ENCODE assay signal across 1 cellular context in the genomic region with DNA sequence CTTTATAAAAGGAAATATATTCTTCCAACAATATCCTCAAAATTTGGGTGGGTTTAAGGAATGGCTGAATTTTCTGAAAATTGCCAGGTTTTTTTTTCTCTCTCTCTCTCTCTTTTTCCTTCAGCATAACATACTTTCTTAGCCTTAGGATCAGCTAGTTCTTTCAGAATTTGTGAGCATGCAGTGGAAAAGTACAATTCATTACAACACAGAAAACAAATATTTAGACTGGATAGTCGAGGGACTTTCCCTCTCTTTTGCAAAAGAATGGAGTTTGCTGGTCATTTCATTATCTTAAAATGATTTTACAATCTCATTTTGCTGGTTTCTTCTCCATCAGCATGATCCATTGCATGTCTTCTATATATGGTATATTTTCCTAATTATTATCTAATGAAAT.
TF ChIP-seq lines count a peak whose summit lies in the region.

No MANE protein-coding gene starts in this region.

TF ChIP-seq in A549, 52 proteins besides CTCF, POLR2A, EP300 and RAD21 (continued from another document):
- TF ChIP-seq, protein P1, sequence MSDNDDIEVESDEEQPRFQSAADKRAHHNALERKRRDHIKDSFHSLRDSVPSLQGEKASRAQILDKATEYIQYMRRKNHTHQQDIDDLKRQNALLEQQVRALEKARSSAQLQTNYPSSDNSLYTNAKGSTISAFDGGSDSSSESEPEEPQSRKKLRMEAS (IDR thresholded peaks at IDR 0.05): no peak
- TF ChIP-seq RFX5 (IDR thresholded peaks at IDR 0.05) (no peak), ZC3H11A (IDR thresholded peaks at IDR 0.05) (no peak), POLR2AphosphoS2 (conservative IDR thresholded peaks at IDR 0.05; ENCODE audit: low read length) (no peak), ZNF302 (CRISPR knock-in tag; IDR thresholded peaks at IDR 0.05) (no peak), KDM5A (IDR thresholded peaks at IDR 0.05) (no peak)
